In genomic region chr9:75265525-75265972, GRCh38 we compare ENCODE assay signal across 7 cellular contexts.
DNase-seq lines count a peak whose midpoint lies in the region; ATAC-seq and TF ChIP-seq lines count a peak whose summit lies in the region.

No MANE protein-coding gene starts in this region.

- peak; percentile 81 for ATAC-seq in GM21447 (IDR thresholded peaks at IDR 0.05; ENCODE audit: unreplicated experiment)
- peak; percentile 69 for ATAC-seq in body of pancreas

- peak; percentile 9 for DNase-seq in GM04504 (ENCODE audit: low read depth)
- DNase-seq in SKM-1 (lab: John Stamatoyannopoulos, UW; ENCODE audit: unreplicated experiment), result peak; percentile 10
- peak; percentile 43 to 60 (median 52) for DNase-seq in body of pancreas
- peak; percentile 87 for DNase-seq in inferior parietal cortex (ENCODE audit: extremely low spot score)
- peak; percentile 42 to 52 for DNase-seq in stimulated activated CD4-positive, alpha-beta T cell treated with anti-CD3 and anti-CD28 coated beads, Interleukin-2, amount 100 ng/mL, for 24 hours

- no peaks in the 10 kb centered on the region for H3K36me3 ChIP-seq in body of pancreas (replicated peaks in 1 of 2; ENCODE audit: insufficient read depth in 1 of 2, low read depth in 2 of 2)

- intact Hi-C loops in body of pancreas (cut with DNase I), result no loop called here

- 17 to 24% methylated on average over 3 of the region's 3 CpGs for WGBS in body of pancreas, 2 donors

- peak; percentile 72 for TF ChIP-seq RAD21 in Ishikawa (IDR thresholded peaks at IDR 0.05; ENCODE audit: low read depth)

- TF ChIP-seq CTCF in body of pancreas (IDR thresholded peaks at IDR 0.05), result peak; percentile 74 to 94 (median 77)

- H3K4me3 ChIP-seq in body of pancreas, result no peak overlapping the region

- H3K4me1 ChIP-seq in body of pancreas, result no peaks in the 10 kb centered on the region

- no peak for TF ChIP-seq POLR2A in body of pancreas (IDR thresholded peaks at IDR 0.05)

- H3K9me3 ChIP-seq in body of pancreas, result no peaks in the 10 kb centered on the region

- H3K27me3 ChIP-seq in body of pancreas, result no peaks in the 10 kb centered on the region

- H3K27ac ChIP-seq in body of pancreas, result no peak overlapping the region

- no peak for TF ChIP-seq EP300 in Ishikawa (IDR thresholded peaks at IDR 0.05; ENCODE audit: borderline replicate concordance)

TF ChIP-seq in Ishikawa, 13 proteins besides CTCF, POLR2A, EP300 and RAD21:
- TF ChIP-seq CEBPB (IDR thresholded peaks at IDR 0.05) (no peak), CREB1 (IDR thresholded peaks at IDR 0.05; ENCODE audit: low read depth) (no peak), EGR1 (IDR thresholded peaks at IDR 0.05) (no peak), YY1 (IDR thresholded peaks at IDR 0.05; ENCODE audit: low read depth) (no peak), TEAD4 (IDR thresholded peaks at IDR 0.05) (no peak), TAF1 (IDR thresholded peaks at IDR 0.05; ENCODE audit: low read depth) (no peak), USF1 (IDR thresholded peaks at IDR 0.05) (no peak), REST (IDR thresholded peaks at IDR 0.05; ENCODE audit: low read depth) (no peak), MAX (IDR thresholded peaks at IDR 0.05) (no peak), NFIC (IDR thresholded peaks at IDR 0.05) (no peak), TCF12 (IDR thresholded peaks at IDR 0.05; ENCODE audit: low read depth) (no peak), ZBTB7A (IDR thresholded peaks at IDR 0.05; ENCODE audit: low read depth) (no peak)
TF ChIP-seq in Ishikawa: peak in this region for 0.

Comparison
In these comparisons a context has a peak if more than half of its experiments do, and no peak if none do; other contexts are left out.
1. DNase-seq: peak in every context shown above with its lines; median percentile 87 in inferior parietal cortex; 52 in body of pancreas; 47 in stimulated activated CD4-positive, alpha-beta T cell treated with anti-CD3 and anti-CD28 coated beads, Interleukin-2, amount 100 ng/mL, for 24 hours; 10 in SKM-1; 9 in GM04504.